In the genomic region with DNA sequence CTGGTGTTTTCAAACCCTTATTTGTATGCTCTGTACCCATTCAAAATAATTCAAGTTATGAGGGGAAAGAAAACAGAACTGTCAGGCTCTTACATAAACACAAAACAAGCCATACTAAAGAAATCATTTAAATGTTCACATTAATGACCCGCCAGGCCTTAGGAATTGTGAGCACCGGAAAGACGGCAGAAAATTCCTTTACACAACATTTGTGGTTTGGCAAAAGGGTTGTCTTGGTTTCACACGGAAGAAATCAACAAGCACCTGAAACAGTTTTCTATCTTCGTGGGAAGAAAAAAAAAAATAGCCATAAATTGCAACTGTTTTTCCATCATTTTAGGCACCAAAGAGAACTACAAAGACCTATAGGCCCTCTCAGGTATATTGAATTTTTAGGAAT, we compare ENCODE assay signal across 22 cellular contexts.
A peak's percentile ranks its signal among the peaks of the same experiment; 100 is the strongest.
DNase-seq lines count a peak whose midpoint lies in the region; ATAC-seq and TF ChIP-seq lines count a peak whose summit lies in the region.
"Had no signal": no experiment of that assay in that cellular context is flagged by ENCODE, and none has a peak within 500 bp of the region (broad histone marks: within the 10 kb centered on the region; RNA-seq: fewer than 3 reads in every experiment).

No MANE protein-coding gene starts in this region.

- TF ChIP-seq CTCF in MCF 10A (IDR thresholded peaks at IDR 0.05; ENCODE audit: unreplicated experiment) (no peak), breast epithelium (IDR thresholded peaks at IDR 0.05) (no peak), brain microvascular endothelial cell (IDR thresholded peaks at IDR 0.05; ENCODE audit: low read depth, low read length, missing control alignments) (no peak), lower leg skin (IDR thresholded peaks at IDR 0.05) (no peak), ascending aorta (IDR thresholded peaks at IDR 0.05) (no peak), RWPE1 (conservative IDR thresholded peaks at IDR 0.05; ENCODE audit: low read depth) (no peak)

- H3K36me3 ChIP-seq in breast epithelium (no peaks in the 10 kb centered on the region), brain microvascular endothelial cell (replicated peaks) (no peaks in the 10 kb centered on the region), ascending aorta (no peaks in the 10 kb centered on the region)
- H3K36me3 ChIP-seq: Peyer's patch, SJSA1 had no signal

- TF ChIP-seq POLR2A in breast epithelium (IDR thresholded peaks at IDR 0.05) (no peak), lower leg skin (IDR thresholded peaks at IDR 0.05) (no peak)

- H3K4me3 ChIP-seq in breast epithelium (no peak overlapping the region), brain microvascular endothelial cell (ENCODE audit: low read depth, low read length) (no peak overlapping the region), lower leg skin (ENCODE audit: low read depth, poor library complexity, severe bottlenecking) (no peak overlapping the region), ascending aorta (no peak overlapping the region)
- H3K4me3 ChIP-seq: Peyer's patch, SJSA1 had no signal

- no peak overlapping the region for H3K4me3 Mint-ChIP-seq in MCF 10A (ENCODE audit: unreplicated experiment)
- H3K4me3 Mint-ChIP-seq: CD8-positive, alpha-beta T cell; IgD-negative memory B cell had no signal

- H3K27ac ChIP-seq in breast epithelium (peak overlapping the region in 1 of 2 donors; percentile 52), brain microvascular endothelial cell (no peak overlapping the region), ascending aorta (no peak overlapping the region), RWPE1 (no peak overlapping the region)
- H3K27ac ChIP-seq: 22Rv1, Peyer's patch, SJSA1 had no signal

- H3K9me3 ChIP-seq in breast epithelium, result no peaks in the 10 kb centered on the region
- no peaks in the 10 kb centered on the region for H3K9me3 ChIP-seq in ascending aorta
- H3K9me3 ChIP-seq: Peyer's patch, SJSA1 had no signal

- peak overlapping the region; percentile 79 for H3K27ac Mint-ChIP-seq in MCF 10A (ENCODE audit: low read depth, unreplicated experiment)
- H3K27ac Mint-ChIP-seq: CD8-positive, alpha-beta T cell; IgD-negative memory B cell had no signal

- peaks cover 0 to 14% of the 10 kb centered on the region in 2 donors for H3K27me3 ChIP-seq in breast epithelium
- H3K27me3 ChIP-seq in brain microvascular endothelial cell (replicated peaks), result no peaks in the 10 kb centered on the region
- no peaks in the 10 kb centered on the region for H3K27me3 ChIP-seq in ascending aorta
- H3K27me3 ChIP-seq: Peyer's patch, SJSA1 had no signal

- WGBS in lower leg skin, 2 donors, result 69 to 83% methylated on average over 5 of the region's 5 CpGs

- H3K9me3 Mint-ChIP-seq in MCF 10A (ENCODE audit: unreplicated experiment), result no peaks in the 10 kb centered on the region
- H3K9me3 Mint-ChIP-seq: CD8-positive, alpha-beta T cell; IgD-negative memory B cell had no signal

- H3K4me1 ChIP-seq in breast epithelium, result no peaks in the 10 kb centered on the region
- no peaks in the 10 kb centered on the region for H3K4me1 ChIP-seq in ascending aorta
- H3K4me1 ChIP-seq: Peyer's patch, SJSA1 had no signal

- no peak for ATAC-seq in GM21515 (IDR thresholded peaks at IDR 0.05; ENCODE audit: unreplicated experiment)
- ATAC-seq: CD8-positive, alpha-beta T cell had no signal

- peaks cover 13% of the 10 kb centered on the region for H3K4me1 Mint-ChIP-seq in MCF 10A (ENCODE audit: insufficient read depth, unreplicated experiment)

- CTCF ChIA-PET in MCF 10A (lab: Yijun Ruan, JAX), result interaction anchor here (0.6 to 2.3 kb wide), 4 partner anchors 36 to 1223 kb away, joined by 3 to 12 read pairs (median 5); no protein-coding TSS in a partner anchor
- CTCF ChIA-PET in RWPE1 (lab: Yijun Ruan, JAX), result interaction anchor here (0.8 kb wide), 1 partner anchor 99 kb away, joined by 4 read pairs; no protein-coding TSS in a partner anchor

- intact Hi-C loops in MCF 10A (cut with micrococcal nuclease), result no loop called here
- intact Hi-C loops in breast epithelium (cut with DNase I; ENCODE audit: low total_unique reads), result no loop called here
- intact Hi-C loops in lower leg skin (cut with DNase I; ENCODE audit: low total_unique reads), result no loop called here
- intact Hi-C loops in ascending aorta (cut with DNase I), result no loop called here

- POLR2A ChIA-PET in MCF 10A (lab: Yijun Ruan, JAX) (interaction anchor here (0.6 to 3.8 kb wide), 7 partner anchors 37 to 371 kb away, joined by 3 to 25 read pairs (median 4); a partner anchor contains a TSS), RWPE1 (lab: Yijun Ruan, JAX; ENCODE audit: low non-redundant PET) (no interaction called here)

- DNase-seq in MCF 10A (ENCODE audit: unreplicated experiment), result peak; percentile 68
- DNase-seq in breast epithelium (ENCODE audit: low spot score in 2 of 2), result no peak
- DNase-seq in brain microvascular endothelial cell, result peak; percentile 30
- peak; percentile 38 for DNase-seq in fibroblast of peridontal ligament (ENCODE audit: extremely low read depth)
- no peak for DNase-seq in lower leg skin (ENCODE audit: low spot score in 2 of 2)
- DNase-seq in ascending aorta (ENCODE audit: low spot score in 2 of 2), result no peak
- DNase-seq in RWPE1 (ENCODE audit: low spot score), result no peak
- DNase-seq: ACHN; C1 segment of cervical spinal cord; CD8-positive, alpha-beta T cell; DND-41; MM.1S; NCI-H1048; NCI-H1417 treated with DMSO at 0.1 percent for 48 hours; NCI-H187; NCI-H446; NCI-H526; Peyer's patch had no signal

- in situ Hi-C loops in brain microvascular endothelial cell (cut with HindIII; ENCODE audit: low pct_ligation_motif_present, low sequenced_read_pairs), result no loop called here

- H3K36me3 Mint-ChIP-seq in MCF 10A (ENCODE audit: insufficient read depth, unreplicated experiment), result peaks cover 21% of the 10 kb centered on the region
- H3K36me3 Mint-ChIP-seq: CD8-positive, alpha-beta T cell; IgD-negative memory B cell had no signal

- H3K27me3 Mint-ChIP-seq in MCF 10A (ENCODE audit: insufficient read depth, unreplicated experiment), result peaks cover 29% of the 10 kb centered on the region
- H3K27me3 Mint-ChIP-seq: IgD-negative memory B cell had no signal

- BruUV-seq in MCF 10A (replicated peaks; lab: Mats Ljungman, UMichigan), result no TSS peak

Comparison
In these comparisons a context has a peak if more than half of its experiments do, and no peak if none do; other contexts are left out.
1. DNase-seq: peak in MCF 10A (single experiment), brain microvascular endothelial cell (single experiment) and fibroblast of peridontal ligament (single experiment); none in breast epithelium (0 of 2), lower leg skin (0 of 2), ascending aorta (0 of 2) and RWPE1 (single experiment).